ENCODE assay signal across 15 cellular contexts in the genomic region with DNA sequence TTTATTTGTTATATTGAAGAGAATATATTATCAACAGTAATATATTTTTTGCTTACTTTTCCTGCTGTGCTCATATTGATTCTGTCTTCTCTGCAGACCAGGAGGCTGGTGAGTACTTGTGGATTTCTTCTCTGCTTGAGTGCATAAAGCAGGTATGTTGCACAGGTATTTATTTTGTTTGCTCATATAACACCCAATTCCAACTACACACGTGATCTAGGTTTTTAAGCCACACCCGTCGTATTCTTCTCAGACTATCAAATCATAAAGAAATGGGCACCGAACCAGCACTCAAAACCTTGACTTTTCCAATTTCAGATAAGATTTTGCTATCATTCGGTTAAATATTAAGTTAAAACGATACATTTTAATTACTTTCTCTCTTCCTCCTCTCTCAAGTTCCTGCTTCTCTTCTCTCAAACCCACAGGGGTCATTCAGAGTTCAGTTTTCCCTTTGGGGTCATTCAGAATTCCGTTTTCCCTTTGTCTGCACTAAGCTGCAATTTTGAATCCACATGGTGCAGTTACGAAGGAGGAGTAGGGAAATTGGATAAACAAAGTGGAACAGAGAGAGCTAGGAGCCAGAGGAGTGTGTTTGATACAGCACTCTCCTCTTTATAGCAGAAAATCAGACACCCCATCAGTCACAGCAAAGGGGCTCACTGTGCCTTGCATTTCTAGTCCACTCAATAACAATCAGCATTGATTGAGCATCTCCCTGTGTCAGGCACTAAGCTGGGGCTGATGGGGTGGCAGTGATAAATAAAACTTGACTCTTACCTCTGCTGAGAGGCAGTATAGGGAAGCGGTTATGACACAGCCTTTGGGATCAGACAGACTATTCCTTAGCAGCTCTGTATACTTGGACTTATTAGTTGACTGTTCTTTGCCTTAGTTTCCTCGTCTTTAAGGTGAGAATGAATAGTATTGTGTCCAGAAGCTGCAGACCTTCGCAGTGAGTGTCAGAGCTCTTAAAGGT. TPM values are rescaled to one million over a fixed set of nuclear protein-coding genes. Genes with fewer than 3 reads are reported as not detected.
DNase-seq lines count a peak whose midpoint lies in the region; ATAC-seq and TF ChIP-seq lines count a peak whose summit lies in the region.
"Had no signal": no experiment of that assay in that cellular context is flagged by ENCODE, and none has a peak within 500 bp of the region (broad histone marks: within the 10 kb centered on the region; RNA-seq: fewer than 3 reads in every experiment).

A gene (minus strand): TSS at position 145 of the 979 bp plus-strand sequence. CDS start 71 bp downstream, at position 74.

- peak within 1 kb of the TSS in 1 of 6 donors; percentile 16 for H3K27ac Mint-ChIP-seq in immature natural killer cell
- H3K27ac Mint-ChIP-seq: WTC11 had no signal

- H3K36me3 Mint-ChIP-seq in immature natural killer cell = no peaks in the 10 kb centered on the region

- peak; percentile 64 for ATAC-seq in Right ventricle myocardium inferior
- no peak for ATAC-seq in omental fat pad (ENCODE audit: low FRiP score)
- no peak for ATAC-seq in HG03378 (IDR thresholded peaks at IDR 0.05; ENCODE audit: unreplicated experiment)
- ATAC-seq: WTC11 had no signal

- H3K36me3 ChIP-seq in right atrium auricular region = no peaks in the 10 kb centered on the region
- no peaks in the 10 kb centered on the region for H3K36me3 ChIP-seq in vagina
- H3K36me3 ChIP-seq: SJCRH30 had no signal

- peaks cover 23 to 27% of the 10 kb centered on the region in 2 donors for H3K4me1 Mint-ChIP-seq in immature natural killer cell
- H3K4me1 Mint-ChIP-seq: WTC11 had no signal

- no peak for TF ChIP-seq POLR2A in vagina (IDR thresholded peaks at IDR 0.05)

- H3K4me1 ChIP-seq in right atrium auricular region (no peaks in the 10 kb centered on the region), vagina (peaks cover 12% of the 10 kb centered on the region)
- H3K4me1 ChIP-seq: SJCRH30 had no signal

- H3K27me3 ChIP-seq in right atrium auricular region (no peaks in the 10 kb centered on the region), vagina (no peaks in the 10 kb centered on the region)
- H3K27me3 ChIP-seq: SJCRH30 had no signal

- intact Hi-C loops in Right ventricle myocardium inferior (cut with DNase I) (no loop called here), vagina (cut with DNase I) (no loop called here)

- H3K27ac ChIP-seq in right atrium auricular region (peak within 1 kb of the TSS in 1 of 2 donors; percentile 42), vagina (no peak within 1 kb of the TSS)
- H3K27ac ChIP-seq: SJCRH30, skin epidermis had no signal

- H3K4me3 ChIP-seq in right atrium auricular region (peak within 1 kb of the TSS in 1 of 2 donors; percentile 1), vagina (no peak within 1 kb of the TSS)
- H3K4me3 ChIP-seq: SJCRH30, skin epidermis had no signal

- no peak for DNase-seq in Right ventricle myocardium inferior (ENCODE audit: missing footprints)
- DNase-seq in right atrium auricular region (ENCODE audit: low spot score) = no peak
- peak; percentile 40 for DNase-seq in foreskin melanocyte
- DNase-seq in omental fat pad (ENCODE audit: low spot score) = no peak
- DNase-seq in vagina (ENCODE audit: extremely low spot score in 2 of 2) = no peak
- DNase-seq in immature natural killer cell = no peak
- no peak for DNase-seq in NCI-H187 (lab: John Stamatoyannopoulos, UW)
- DNase-seq: ACHN, anterior cingulate cortex, NCI-H1092 treated with DMSO at 0.1 percent for 48 hours, NCI-H526 had no signal

- H3K4me3 Mint-ChIP-seq in immature natural killer cell = no peak within 1 kb of the TSS
- H3K4me3 Mint-ChIP-seq: WTC11 had no signal

- H3K9me3 Mint-ChIP-seq in immature natural killer cell = peaks cover 0 to 14% (median 4%) of the 10 kb centered on the region in 6 donors

- peaks cover 0 to 5% (median 0%) of the 10 kb centered on the region in 3 donors for H3K27me3 Mint-ChIP-seq in immature natural killer cell (ENCODE audit: low read depth in 3 of 3)

- H3K9me3 ChIP-seq in right atrium auricular region = no peaks in the 10 kb centered on the region
- H3K9me3 ChIP-seq in vagina = no peaks in the 10 kb centered on the region
- H3K9me3 ChIP-seq: SJCRH30 had no signal

- TF ChIP-seq CTCF in right atrium auricular region (IDR thresholded peaks at IDR 0.05) = no peak
- TF ChIP-seq CTCF in omental fat pad (IDR thresholded peaks at IDR 0.05) = no peak
- TF ChIP-seq CTCF in vagina (IDR thresholded peaks at IDR 0.05) = no peak

RNA-seq across cellular contexts. Expression of the gene that starts here (rescaled TPM):
- total RNA-seq in Right ventricle myocardium inferior (7.5 TPM), right atrium auricular region (10 to 100 TPM in 1 of 2 donors, 1 to 10 TPM in 1; 4.9 to 12.0 TPM), omental fat pad (100 to 1,000 TPM in 1 of 4 donors, 10 to 100 TPM in 2, 1 to 10 TPM in 1; 7.7 to 102 (median 46.9) TPM), vagina (25.3 TPM)
- polyA plus RNA-seq in immature natural killer cell = not detected
- total RNA-seq: SJCRH30 had no signal
